ENCODE assay signal across 13 cellular contexts in the genomic region with DNA sequence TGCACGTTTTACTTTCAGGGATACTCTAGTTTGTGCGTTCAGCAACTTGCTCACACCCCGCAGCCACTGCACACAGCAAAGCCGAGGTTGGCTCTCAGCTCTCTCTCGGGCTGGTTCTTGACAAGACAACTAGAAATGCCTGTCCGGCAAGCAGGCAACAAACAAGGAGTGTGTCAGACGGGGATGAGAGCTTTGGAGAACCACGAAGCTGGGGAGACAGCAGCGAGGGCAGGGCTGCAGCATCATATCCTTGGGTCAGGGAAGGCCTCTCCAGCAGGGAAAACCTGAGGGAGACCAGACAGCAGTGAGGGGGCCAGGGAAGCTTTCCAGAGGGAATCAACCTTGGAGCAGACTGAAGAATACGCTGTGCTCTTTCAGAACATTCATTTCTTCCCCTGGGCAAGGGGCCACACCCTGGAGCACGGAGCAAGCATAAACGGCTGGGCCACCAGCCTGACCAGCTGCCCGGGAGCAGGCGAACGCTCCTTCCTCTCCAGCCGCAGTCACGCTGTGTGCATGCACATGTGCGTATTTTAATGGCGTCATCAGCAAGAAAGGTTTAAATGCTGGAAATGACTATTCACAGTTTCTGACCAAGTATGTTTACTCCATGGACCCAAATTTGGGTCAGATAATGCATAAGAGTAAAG. TPM values are rescaled to one million over a fixed set of nuclear protein-coding genes. Genes with fewer than 3 reads are reported as not detected.
DNase-seq lines count a peak whose midpoint lies in the region; ATAC-seq, FAIRE-seq and TF ChIP-seq lines count a peak whose summit lies in the region.
"Had no signal": no experiment of that assay in that cellular context is flagged by ENCODE, and none has a peak within 500 bp of the region (broad histone marks: within the 10 kb centered on the region; RNA-seq: fewer than 3 reads in every experiment).

No MANE protein-coding gene starts in this region.

- 58 to 64% methylated on average over 19 of the region's 19 CpGs for WGBS in aorta, 2 donors
- 70 to 88% (median 82%) methylated on average over 19 of the region's 19 CpGs for WGBS in small intestine, 3 donors

- H3K9me3 ChIP-seq in neural progenitor cell (ENCODE audit: low read depth) (no peaks in the 10 kb centered on the region), aorta (ENCODE audit: control insufficient read depth, low read length) (no peaks in the 10 kb centered on the region), small intestine (ENCODE audit: control insufficient read depth, low read depth) (no peaks in the 10 kb centered on the region)

- peaks cover under 1% of the 10 kb centered on the region for H3F3A ChIP-seq in neural progenitor cell (ENCODE audit: low read depth)

- H3K9me3 Mint-ChIP-seq in stimulated activated naive CD8-positive, alpha-beta T cell treated with anti-CD3 and anti-CD28 coated beads, Interleukin-15, Interleukin-2, amounts not matched to agents 100 ng/mL and 50 ng/mL, for 24 hours: no peaks in the 10 kb centered on the region
- peaks cover 3% of the 10 kb centered on the region for H3K9me3 Mint-ChIP-seq in neural progenitor cell
- H3K9me3 Mint-ChIP-seq: CD4-positive, alpha-beta T cell had no signal

- no peak overlapping the region for H3K27ac ChIP-seq in neural progenitor cell
- H3K27ac ChIP-seq in aorta (ENCODE audit: low read depth in 1 of 2, low read length in 2 of 2): peak overlapping the region in 1 of 2 donors; percentile 50
- peak overlapping the region in 1 of 2 donors; percentile 51 for H3K27ac ChIP-seq in small intestine (ENCODE audit: low read depth in 1 of 2, low read length in 1 of 2)

- H2AFZ ChIP-seq in neural progenitor cell (replicated peaks): no peak overlapping the region

- intact Hi-C loops in aorta (cut with DNase I): no loop called here

- peaks cover 88% of the 10 kb centered on the region for H4K20me1 ChIP-seq in neural progenitor cell (ENCODE audit: low read depth)

- H3K27me3 ChIP-seq in neural progenitor cell (no peaks in the 10 kb centered on the region), aorta (ENCODE audit: control insufficient read depth in 1 of 2, insufficient read depth in 2 of 2, low read length in 1 of 2) (no peaks in the 10 kb centered on the region), small intestine (ENCODE audit: control insufficient read depth in 2 of 2, insufficient read depth in 2 of 2, low read length in 2 of 2) (no peaks in the 10 kb centered on the region)

- no peaks in the 10 kb centered on the region for H3K36me3 ChIP-seq in neural progenitor cell
- H3K36me3 ChIP-seq in aorta (ENCODE audit: control insufficient read depth in 1 of 2, insufficient read depth in 2 of 2, low read length in 1 of 2): no peaks in the 10 kb centered on the region
- H3K36me3 ChIP-seq in small intestine (ENCODE audit: control insufficient read depth in 2 of 2, insufficient read depth in 2 of 2, low read length in 2 of 2): no peaks in the 10 kb centered on the region

- H3K4me3 ChIP-seq in fibroblast of mammary gland (ENCODE audit: control insufficient read depth, low read depth, low read length) (no peak overlapping the region), neural progenitor cell (no peak overlapping the region), aorta (ENCODE audit: low read length in 2 of 2) (no peak overlapping the region), small intestine (ENCODE audit: low read depth in 1 of 2, low read length in 2 of 2) (no peak overlapping the region)

- no peak for FAIRE-seq in small intestine (lab: Jason Lieb, UNC)

- no peak for DNase-seq in stimulated activated naive CD8-positive, alpha-beta T cell treated with anti-CD3 and anti-CD28 coated beads, Interleukin-15, Interleukin-2, amounts not matched to agents 100 U/mL and 50 U/mL, for 24 hours
- DNase-seq in fibroblast of mammary gland (ENCODE audit: low read depth) (peak; percentile 90), neural progenitor cell (ENCODE audit: low spot score) (no peak), aorta (peak; percentile 80 to 83), NCI-H446 treated with DMSO at 0.1 percent for 48 hours (lab: John Stamatoyannopoulos, UW) (no peak), small intestine (no peak)
- DNase-seq: activated CD8-positive, alpha-beta memory T cell treated with anti-CD3 and anti-CD28 coated beads, Interleukin-2, amount 50 U/mL, for 4 hours; CD4-positive, alpha-beta T cell; NCI-H1694 treated with DMSO at 0.1 percent for 48 hours; SHP77 treated with DMSO at 0.1 percent for 48 hours; stimulated activated CD4-positive, alpha-beta T cell treated with anti-CD3 and anti-CD28 coated beads, Interleukin-4, amount 100 ng/mL, for 4 hours had no signal

- H3K79me2 ChIP-seq in neural progenitor cell (ENCODE audit: low read depth): peaks cover 96% of the 10 kb centered on the region

- H3K4me1 ChIP-seq in neural progenitor cell (peaks cover 21% of the 10 kb centered on the region), aorta (ENCODE audit: control insufficient read depth in 1 of 2, insufficient read depth in 2 of 2, low read length in 2 of 2) (peaks cover 0 to 7% of the 10 kb centered on the region in 2 donors), small intestine (ENCODE audit: control insufficient read depth in 2 of 2, insufficient read depth in 1 of 2, low read depth in 1 of 2, low read length in 1 of 2) (peaks cover 0 to 13% of the 10 kb centered on the region in 2 donors)

- H3K4me1 Mint-ChIP-seq in stimulated activated naive CD8-positive, alpha-beta T cell treated with anti-CD3 and anti-CD28 coated beads, Interleukin-15, Interleukin-2, amounts not matched to agents 100 ng/mL and 50 ng/mL, for 24 hours (ENCODE audit: low read depth): peaks cover 97% of the 10 kb centered on the region
- H3K4me1 Mint-ChIP-seq in neural progenitor cell: peaks cover 47% of the 10 kb centered on the region

- H3K4me2 ChIP-seq in neural progenitor cell: no peak overlapping the region

- no peak for TF ChIP-seq CTCF in fibroblast of mammary gland (conservative IDR thresholded peaks at IDR 0.05; ENCODE audit: control insufficient read depth, insufficient read depth, low read depth, low read length)
- TF ChIP-seq CTCF in neural progenitor cell (IDR thresholded peaks at IDR 0.05): no peak

- peak overlapping the region; percentile 47 for H3K27ac Mint-ChIP-seq in stimulated activated naive CD8-positive, alpha-beta T cell treated with anti-CD3 and anti-CD28 coated beads, Interleukin-15, Interleukin-2, amounts not matched to agents 100 ng/mL and 50 ng/mL, for 24 hours
- peak overlapping the region; percentile 52 for H3K27ac Mint-ChIP-seq in neural progenitor cell
- H3K27ac Mint-ChIP-seq: CD4-positive, alpha-beta T cell had no signal

- H3K27me3 Mint-ChIP-seq in stimulated activated naive CD8-positive, alpha-beta T cell treated with anti-CD3 and anti-CD28 coated beads, Interleukin-15, Interleukin-2, amounts not matched to agents 100 ng/mL and 50 ng/mL, for 24 hours: no peaks in the 10 kb centered on the region
- no peaks in the 10 kb centered on the region for H3K27me3 Mint-ChIP-seq in neural progenitor cell (ENCODE audit: insufficient read depth, low read depth)
- H3K27me3 Mint-ChIP-seq: CD4-positive, alpha-beta T cell had no signal

- peaks cover 19% of the 10 kb centered on the region for H3K36me3 Mint-ChIP-seq in stimulated activated naive CD8-positive, alpha-beta T cell treated with anti-CD3 and anti-CD28 coated beads, Interleukin-15, Interleukin-2, amounts not matched to agents 100 ng/mL and 50 ng/mL, for 24 hours (ENCODE audit: low read depth)
- H3K36me3 Mint-ChIP-seq in neural progenitor cell: peaks cover 6% of the 10 kb centered on the region

- H3K9ac ChIP-seq in neural progenitor cell: no peak overlapping the region

- no peak for ATAC-seq in stimulated activated naive CD8-positive, alpha-beta T cell treated with anti-CD3 and anti-CD28 coated beads, Interleukin-15, Interleukin-2, amounts not matched to agents 100 U/mL and 50 U/mL, for 24 hours
- ATAC-seq in aorta (ENCODE audit: low FRiP score) (peak; percentile 61), HG03159 (IDR thresholded peaks at IDR 0.05; ENCODE audit: unreplicated experiment) (no peak)

- peak overlapping the region; percentile 22 for H3K4me3 Mint-ChIP-seq in stimulated activated naive CD8-positive, alpha-beta T cell treated with anti-CD3 and anti-CD28 coated beads, Interleukin-15, Interleukin-2, amounts not matched to agents 100 ng/mL and 50 ng/mL, for 24 hours
- H3K4me3 Mint-ChIP-seq in neural progenitor cell: no peak overlapping the region
- H3K4me3 Mint-ChIP-seq: CD4-positive, alpha-beta T cell had no signal

RNA-seq across cellular contexts. Expression of a gene that starts 58.7 kb away (rescaled TPM):
- 23.3 TPM in 2 replicates for total RNA-seq in neural progenitor cell (ENCODE audit: low replicate concordance)
- total RNA-seq in aorta: 10 to 100 TPM; 65.4 to 78.4 TPM
- polyA plus RNA-seq in aorta: 10 to 100 TPM; 10.8 to 34.2 TPM
- 1 to 10 TPM; 1.6 to 9.0 (median 3.0) TPM for polyA plus RNA-seq in small intestine

Comparison
In these comparisons a context has a peak if more than half of its experiments do, and no peak if none do; other contexts are left out.
1. DNase-seq: peak in fibroblast of mammary gland (single experiment) and aorta (2 of 2); none in stimulated activated naive CD8-positive, alpha-beta T cell treated with anti-CD3 and anti-CD28 coated beads, Interleukin-15, Interleukin-2, amounts not matched to agents 100 U/mL and 50 U/mL, for 24 hours (single experiment), neural progenitor cell (single experiment), NCI-H446 treated with DMSO at 0.1 percent for 48 hours (single experiment) and small intestine (single experiment).